9 cellular contexts compared by ENCODE assay signal in genomic region chr11:33893711-33894401, GRCh38. TPM values are rescaled to one million over a fixed set of nuclear protein-coding genes. Genes with fewer than 3 reads are reported as not detected.
DNase-seq lines count a peak whose midpoint lies in the region; ATAC-seq lines count a peak whose summit lies in the region.
"Had no signal": no experiment of that assay in that cellular context is flagged by ENCODE, and none has a peak within 500 bp of the region (broad histone marks: within the 10 kb centered on the region; RNA-seq: fewer than 3 reads in every experiment).

No MANE protein-coding gene starts in this region.

- H3K4me1 Mint-ChIP-seq in T-helper 17 cell, result peaks cover 22% of the 10 kb centered on the region

- no peaks in the 10 kb centered on the region for H3K9me3 ChIP-seq in T-helper 17 cell (ENCODE audit: control insufficient read depth, low read length, poor library complexity, severe bottlenecking)

- ATAC-seq in GM18868 (IDR thresholded peaks at IDR 0.05; ENCODE audit: unreplicated experiment) (peak; percentile 73), HG03045 (IDR thresholded peaks at IDR 0.05; ENCODE audit: unreplicated experiment) (peak; percentile 81), T-helper 17 cell (peak; percentile 89)

- peak in 2 of 3 donors; percentile 12 to 18 for DNase-seq in T-helper 17 cell
- peak; percentile 29 for DNase-seq in astrocyte of the hippocampus (ENCODE audit: low read depth, low spot score)
- DNase-seq in stimulated activated CD4-positive, alpha-beta T cell treated with anti-CD3 and anti-CD28 coated beads, Interleukin-1b, Interleukin-23, amount 100 ng/mL, for 1 hour (ENCODE audit: low read depth in 2 of 2), result peak; percentile 18 to 37
- DNase-seq in NCI-H446 treated with DMSO at 0.1 percent for 48 hours (lab: John Stamatoyannopoulos, UW), result no peak
- no peak for DNase-seq in NCI-H526 (lab: John Stamatoyannopoulos, UW)
- DNase-seq in posterior cingulate gyrus, result no peak

- H3K27me3 Mint-ChIP-seq in T-helper 17 cell, result peaks cover 83% of the 10 kb centered on the region

- peak overlapping the region; percentile 90 for H3K27ac Mint-ChIP-seq in T-helper 17 cell
- H3K27ac Mint-ChIP-seq: nephron had no signal

- no peaks in the 10 kb centered on the region for H3K36me3 Mint-ChIP-seq in T-helper 17 cell (ENCODE audit: low read depth)

- H3K4me3 Mint-ChIP-seq in T-helper 17 cell, result peak overlapping the region; percentile 93
- H3K4me3 Mint-ChIP-seq: nephron had no signal

- intact Hi-C loops in posterior cingulate gyrus (cut with DNase I), result no loop called here

RNA-seq across cellular contexts. Expression of gene LMO2, which starts 2.0 kb away (rescaled TPM):
- 1 to 10 TPM; 1.8 to 2.1 TPM for total RNA-seq in T-helper 17 cell

Comparison
In these comparisons a context has a peak if more than half of its experiments do, and no peak if none do; other contexts are left out.
1. DNase-seq: peak in T-helper 17 cell (2 of 3), astrocyte of the hippocampus (single experiment) and stimulated activated CD4-positive, alpha-beta T cell treated with anti-CD3 and anti-CD28 coated beads, Interleukin-1b, Interleukin-23, amount 100 ng/mL, for 1 hour (2 of 2); none in NCI-H446 treated with DMSO at 0.1 percent for 48 hours (single experiment), NCI-H526 (0 of 2) and posterior cingulate gyrus (0 of 10).
2. Peak in every context shown above with its lines, with median percentiles within 50 percentile points of each other: ATAC-seq.